In the genomic region with DNA sequence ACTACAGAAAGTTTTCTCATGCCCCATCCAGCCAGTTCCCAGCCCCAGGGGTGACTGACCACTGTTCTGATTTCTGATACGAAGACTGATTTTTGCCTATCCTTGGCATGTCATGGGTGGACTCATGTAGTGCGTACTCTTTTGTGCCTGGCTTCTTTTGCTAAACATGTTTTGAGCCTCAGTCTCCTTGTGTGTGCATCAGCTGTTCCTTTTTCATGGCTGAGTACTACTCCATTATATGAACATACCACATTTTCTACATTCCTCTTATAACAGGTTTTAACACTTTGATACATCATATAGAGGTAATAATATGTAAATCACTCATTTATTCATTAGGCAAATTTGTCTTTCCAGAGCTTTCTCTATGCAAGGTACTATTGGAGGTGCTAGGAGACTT, we compare ENCODE assay signal across 6 cellular contexts.
"Had no signal": no experiment of that assay in that cellular context is flagged by ENCODE, and none has a peak within 500 bp of the region (broad histone marks: within the 10 kb centered on the region; RNA-seq: fewer than 3 reads in every experiment).

No MANE protein-coding gene starts in this region.

- H3K9ac ChIP-seq: KMS-11 had no signal

- DNase-seq: KBM-7, KG1 had no signal

- H3K4me2 ChIP-seq: KMS-11 had no signal

- H3K27ac ChIP-seq: HL-60, KMS-11 had no signal

- ATAC-seq: HepG2 had no signal

- FAIRE-seq: HepG2, HTR-8/SVneo had no signal
